Comparison of ENCODE assay signal across 20 cellular contexts in the genomic region with DNA sequence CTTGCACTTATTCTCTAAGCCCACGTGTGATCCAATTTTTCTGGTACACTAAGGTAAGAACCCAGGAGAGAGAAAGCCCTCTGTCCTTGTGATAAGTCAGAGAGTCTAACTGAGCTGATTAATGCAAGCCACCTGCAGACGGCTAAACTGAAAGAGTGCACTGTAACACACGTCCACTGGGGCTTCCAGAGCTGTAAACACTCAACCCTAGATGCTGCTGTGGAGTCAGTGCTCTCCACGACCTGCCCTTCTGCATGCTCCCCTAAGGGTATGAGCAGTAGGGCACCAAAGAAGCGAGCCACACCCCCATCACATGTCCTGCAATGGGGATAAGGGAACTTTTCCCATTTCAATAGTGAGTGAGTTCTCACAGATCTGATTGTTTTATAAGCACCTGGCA. TPM values are rescaled to one million over a fixed set of nuclear protein-coding genes. Genes with fewer than 3 reads are reported as not detected.
DNase-seq lines count a peak whose midpoint lies in the region; ATAC-seq and TF ChIP-seq lines count a peak whose summit lies in the region.
"Had no signal": no experiment of that assay in that cellular context is flagged by ENCODE, and none has a peak within 500 bp of the region (broad histone marks: within the 10 kb centered on the region; RNA-seq: fewer than 3 reads in every experiment).

No MANE protein-coding gene starts in this region.

- H3K27ac ChIP-seq in DND-41 (ENCODE audit: low read length) (no peak overlapping the region), SU-DHL-6 (ENCODE audit: low read depth, low read length) (peak overlapping the region; percentile 21; the same call in 1 of the 2 replicates), transverse colon (no peak overlapping the region)
- H3K27ac ChIP-seq: 22Rv1, C4-2B had no signal

- H3K27me3 ChIP-seq in DND-41 (ENCODE audit: insufficient read depth, low read length, poor library complexity) = no peaks in the 10 kb centered on the region
- H3K27me3 ChIP-seq in SU-DHL-6 (ENCODE audit: low read length) = no peaks in the 10 kb centered on the region
- no peaks in the 10 kb centered on the region for H3K27me3 ChIP-seq in transverse colon
- H3K27me3 ChIP-seq: MG63 had no signal

- TF ChIP-seq POLR2A in transverse colon (IDR thresholded peaks at IDR 0.05) = no peak

- peaks cover 7% of the 10 kb centered on the region for H3K9me3 ChIP-seq in DND-41 (ENCODE audit: insufficient read depth, low read length, severe bottlenecking)
- peaks cover 10% of the 10 kb centered on the region; the same call in 1 of the 2 replicates for H3K9me3 ChIP-seq in SU-DHL-6 (ENCODE audit: insufficient read depth, low read length)
- no peaks in the 10 kb centered on the region for H3K9me3 ChIP-seq in transverse colon
- H3K9me3 ChIP-seq: MG63, SK-N-SH had no signal

- TF ChIP-seq CTCF in DND-41 (IDR thresholded peaks at IDR 0.05; ENCODE audit: borderline replicate concordance, extremely low read depth, low read length, poor library complexity, severe bottlenecking) (no peak), SU-DHL-6 (IDR thresholded peaks at IDR 0.05; ENCODE audit: insufficient read depth, low read length, poor library complexity, severe bottlenecking) (no peak), transverse colon (IDR thresholded peaks at IDR 0.05) (no peak)

- 84% methylated on average over 5 of the region's 5 CpGs; no CpG with 5 or more reads in 1 of the 2 donors for WGBS in transverse colon (ENCODE audit: low coverage in 1 of 2), 2 donors

- no peaks in the 10 kb centered on the region for H4K20me1 ChIP-seq in DND-41 (ENCODE audit: insufficient read depth, low read length)
- no peaks in the 10 kb centered on the region for H4K20me1 ChIP-seq in SU-DHL-6 (ENCODE audit: low read depth, low read length)

- TF ChIP-seq EP300 in transverse colon (IDR thresholded peaks at IDR 0.05; ENCODE audit: low read depth) = no peak

- intact Hi-C loops in transverse colon (cut with DNase I; ENCODE audit: low total_unique reads) = no loop called here

- H3K9ac ChIP-seq in DND-41 (ENCODE audit: low read depth, low read length) (no peak overlapping the region), SU-DHL-6 (ENCODE audit: low read length) (no peak overlapping the region)
- H3K9ac ChIP-seq: SK-N-SH had no signal

- no peaks in the 10 kb centered on the region for H3K4me1 ChIP-seq in DND-41 (ENCODE audit: insufficient read depth, low read length)
- peaks cover 0 to 17% (median 5%) of the 10 kb centered on the region in 4 donors for H3K4me1 ChIP-seq in transverse colon

- H3K79me2 ChIP-seq in DND-41 (ENCODE audit: insufficient read depth, low read length) (no peaks in the 10 kb centered on the region), SU-DHL-6 (ENCODE audit: insufficient read depth, low read length) (no peaks in the 10 kb centered on the region)

- H3K4me3 ChIP-seq in DND-41 (ENCODE audit: low read depth in 1 of 2, low read length in 2 of 2) (no peak overlapping the region), SU-DHL-6 (ENCODE audit: insufficient read depth, low read length, poor library complexity, severe bottlenecking) (no peak overlapping the region), transverse colon (no peak overlapping the region)
- H3K4me3 ChIP-seq: MG63 had no signal

- DNase-seq in DMS53 (lab: John Stamatoyannopoulos, UW) (peak; percentile 5), DMS53 treated with DMSO at 0.1 percent for 48 hours (lab: John Stamatoyannopoulos, UW; ENCODE audit: unreplicated experiment) (no peak), DND-41 (no peak), NAMALWA (ENCODE audit: low spot score) (peak; percentile 51), NCI-H2081 (lab: John Stamatoyannopoulos, UW) (no peak), transverse colon (no peak), DMS 273 (lab: John Stamatoyannopoulos, UW; ENCODE audit: unreplicated experiment) (no peak)
- DNase-seq: CD8-positive, alpha-beta T cell; GF-D8; KBM-7; MG63; NCI-H187; NCI-H2107; NCI-H510A; NCI-H69; SK-N-SH; T-helper 17 cell had no signal

- H2AFZ ChIP-seq in DND-41 (ENCODE audit: low read depth, low read length) = no peak overlapping the region
- H2AFZ ChIP-seq in SU-DHL-6 (ENCODE audit: low read depth, low read length, severe bottlenecking) = no peak overlapping the region

- in situ Hi-C loops in transverse colon (cut with MboI; ENCODE audit: low pct_ligation_motif_present in 1 of 4, low pct_unique_long_range_greater_than_20kb in 1 of 4, low sequenced_read_pairs in 3 of 4) = loop anchor here in 1 of 4 donors (25.0 kb wide), 1 partner anchor 126 kb away; a partner anchor contains a TSS

- H3K9me2 ChIP-seq in SU-DHL-6 (replicated peaks; ENCODE audit: insufficient read depth, low read length) = no peaks in the 10 kb centered on the region
- H3K9me2 ChIP-seq: SK-N-SH had no signal

- peak; percentile 42; the same call in 1 of the 3 replicates for ATAC-seq in DND-41 (ENCODE audit: insufficient read depth, low read depth)
- ATAC-seq: CD8-positive, alpha-beta T cell; T-helper 17 cell had no signal

- no peaks in the 10 kb centered on the region for H3K36me3 ChIP-seq in DND-41 (ENCODE audit: insufficient read depth, low read length)
- no peaks in the 10 kb centered on the region; the same call in 1 of the 2 replicates for H3K36me3 ChIP-seq in SU-DHL-6 (ENCODE audit: low read length)
- H3K36me3 ChIP-seq in transverse colon = no peaks in the 10 kb centered on the region
- H3K36me3 ChIP-seq: MG63 had no signal

- H3F3A ChIP-seq in SU-DHL-6 (ENCODE audit: insufficient read depth) = peaks cover 4% of the 10 kb centered on the region

- H3K4me2 ChIP-seq in DND-41 (ENCODE audit: insufficient read depth, low read length) (no peak overlapping the region), SU-DHL-6 (ENCODE audit: low read depth, low read length, poor library complexity, severe bottlenecking) (no peak overlapping the region)
- H3K4me2 ChIP-seq: SK-N-SH had no signal

RNA-seq across cellular contexts. Expression of a gene that starts 55.7 kb away (rescaled TPM):
- total RNA-seq in transverse colon = 1 to 10 TPM in 2 of 4 donors, under 1 TPM in 1, not detected in 1; 0.27 to 6.6 (median 2.1) TPM

Comparison
In these comparisons a context has a peak if more than half of its experiments do, and no peak if none do; other contexts are left out.
1. DNase-seq: peak in DMS53 (single experiment) and NAMALWA (single experiment); none in DMS53 treated with DMSO at 0.1 percent for 48 hours (single experiment), DND-41 (single experiment), NCI-H2081 (0 of 2), transverse colon (single experiment) and DMS 273 (single experiment).